Comparison of ENCODE assay signal across 16 cellular contexts in the genomic region with DNA sequence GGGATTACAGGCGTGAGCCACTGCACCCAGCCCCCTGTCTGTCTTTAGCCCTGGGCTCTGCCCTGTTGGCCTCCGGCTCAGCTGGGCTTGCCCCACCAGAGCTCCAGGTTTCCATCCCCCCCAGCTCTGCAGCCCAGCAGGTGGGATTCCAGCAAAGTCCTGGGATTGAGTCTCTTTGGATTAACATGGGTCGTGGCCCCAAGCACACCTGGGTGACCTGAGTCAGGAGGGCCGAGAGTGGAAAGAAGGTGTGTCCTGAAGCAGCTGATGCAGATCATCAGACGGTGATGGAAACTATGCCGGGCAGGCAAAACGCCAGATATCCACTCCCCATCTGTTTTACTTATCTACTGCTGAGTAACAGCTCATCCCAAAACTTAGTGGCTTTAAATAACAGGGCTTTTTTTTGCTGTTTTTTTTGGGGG.
A peak's percentile ranks its signal among the peaks of the same experiment; 100 is the strongest.
DNase-seq lines count a peak whose midpoint lies in the region; ATAC-seq and TF ChIP-seq lines count a peak whose summit lies in the region.
"Had no signal": no experiment of that assay in that cellular context is flagged by ENCODE, and none has a peak within 500 bp of the region (broad histone marks: within the 10 kb centered on the region; RNA-seq: fewer than 3 reads in every experiment).

No MANE protein-coding gene starts in this region.

- H3K4me1 ChIP-seq in esophagus muscularis mucosa (peaks cover 12 to 38% (median 26%) of the 10 kb centered on the region in 4 donors), hepatocyte (ENCODE audit: insufficient read depth) (peaks cover 10% of the 10 kb centered on the region), thoracic aorta (ENCODE audit: control insufficient read depth in 1 of 2, low read depth in 2 of 2) (peaks cover 0 to 29% of the 10 kb centered on the region in 2 donors), upper lobe of right lung (no peaks in the 10 kb centered on the region)

- no peaks in the 10 kb centered on the region for H3K27me3 ChIP-seq in WERI-Rb-1 (ENCODE audit: insufficient read depth, low read depth, severe bottlenecking)
- no peaks in the 10 kb centered on the region for H3K27me3 ChIP-seq in esophagus muscularis mucosa
- H3K27me3 ChIP-seq in hepatocyte: no peaks in the 10 kb centered on the region
- H3K27me3 ChIP-seq in thoracic aorta (replicated peaks; ENCODE audit: insufficient read depth): no peaks in the 10 kb centered on the region
- H3K27me3 ChIP-seq in upper lobe of right lung: no peaks in the 10 kb centered on the region

- H3K4me2 ChIP-seq in hepatocyte: no peak overlapping the region

- no peak for TF ChIP-seq POLR2A in esophagus muscularis mucosa (IDR thresholded peaks at IDR 0.05; ENCODE audit: low read depth)

- WGBS in esophagus muscularis mucosa: 78% methylated on average over 7 of the region's 7 CpGs
- WGBS in hepatocyte (ENCODE audit: low lambda C conversion rate, missing lambda C conversion rate): 78% methylated on average over 7 of the region's 7 CpGs

- no peaks in the 10 kb centered on the region for H3K9me2 ChIP-seq in hepatocyte (replicated peaks; ENCODE audit: insufficient read depth)

- H2AFZ ChIP-seq in hepatocyte: no peak overlapping the region

- peak; percentile 23 for DNase-seq in WERI-Rb-1
- peak; percentile 93 for DNase-seq in esophagus muscularis mucosa (ENCODE audit: extremely low spot score)
- peak; percentile 25 for DNase-seq in hepatocyte (ENCODE audit: low spot score)
- DNase-seq in thoracic aorta (ENCODE audit: low spot score): no peak
- no peak for DNase-seq in NCI-H2081 (lab: John Stamatoyannopoulos, UW)
- DNase-seq in upper lobe of right lung: no peak
- DNase-seq: activated CD8-positive, alpha-beta T cell treated with anti-CD3 and anti-CD28 coated beads for 36 hours; cortex of kidney; hypothalamus; Karpas-422; NCI-H226; stimulated activated naive CD8-positive, alpha-beta T cell treated with anti-CD3 and anti-CD28 coated beads, Interleukin-15, amount 100 ng/mL, for 72 hours; T-helper 1 cell had no signal

- no peak for TF ChIP-seq CTCF in WERI-Rb-1 (IDR thresholded peaks at IDR 0.05; ENCODE audit: low read depth, low read length)
- no peak for TF ChIP-seq CTCF in esophagus muscularis mucosa (IDR thresholded peaks at IDR 0.05)
- TF ChIP-seq CTCF in hepatocyte (IDR thresholded peaks at IDR 0.05; ENCODE audit: poor library complexity): no peak
- TF ChIP-seq CTCF in thoracic aorta (IDR thresholded peaks at IDR 0.05): no peak
- no peak for TF ChIP-seq CTCF in upper lobe of right lung (IDR thresholded peaks at IDR 0.05)

- H3K79me2 ChIP-seq in hepatocyte: no peaks in the 10 kb centered on the region

- no peak for ATAC-seq in thoracic aorta (ENCODE audit: insufficient number of reproducible peaks, low FRiP score, low read depth)
- ATAC-seq in GM21360 (IDR thresholded peaks at IDR 0.05; ENCODE audit: unreplicated experiment): no peak
- ATAC-seq in upper lobe of right lung: no peak
- ATAC-seq: activated CD8-positive, alpha-beta T cell treated with anti-CD3 and anti-CD28 coated beads for 36 hours; left lobe of liver; stimulated activated naive CD8-positive, alpha-beta T cell treated with anti-CD3 and anti-CD28 coated beads, Interleukin-15, amount 100 ng/mL, for 72 hours had no signal

- H3K9me3 ChIP-seq in WERI-Rb-1 (ENCODE audit: severe bottlenecking) (no peaks in the 10 kb centered on the region), esophagus muscularis mucosa (no peaks in the 10 kb centered on the region), hepatocyte (ENCODE audit: low read depth) (no peaks in the 10 kb centered on the region), thoracic aorta (no peaks in the 10 kb centered on the region), upper lobe of right lung (no peaks in the 10 kb centered on the region)

- TF ChIP-seq EP300 in esophagus muscularis mucosa (IDR thresholded peaks at IDR 0.05): no peak

- intact Hi-C loops in esophagus muscularis mucosa (cut with DNase I) (loop anchor here (5.0 kb wide), 1 partner anchor 52 kb away; no protein-coding TSS in a partner anchor), upper lobe of right lung (cut with DNase I) (no loop called here)

- H4K20me1 ChIP-seq in hepatocyte (ENCODE audit: insufficient read depth, poor library complexity, severe bottlenecking): no peaks in the 10 kb centered on the region

- no peaks in the 10 kb centered on the region; the same call in 1 of the 2 replicates for H3K36me3 ChIP-seq in WERI-Rb-1
- peaks cover 0 to 46% (median 23%) of the 10 kb centered on the region in 4 donors for H3K36me3 ChIP-seq in esophagus muscularis mucosa
- H3K36me3 ChIP-seq in hepatocyte (replicated peaks; ENCODE audit: insufficient read depth, low read depth): no peaks in the 10 kb centered on the region
- H3K36me3 ChIP-seq in thoracic aorta: peaks cover 4% of the 10 kb centered on the region
- peaks cover 64% of the 10 kb centered on the region for H3K36me3 ChIP-seq in upper lobe of right lung

- H3K4me3 ChIP-seq in WERI-Rb-1 (ENCODE audit: low read depth, low read length) (no peak overlapping the region), esophagus muscularis mucosa (peak overlapping the region; percentile 22 to 36 (median 25)), hepatocyte (no peak overlapping the region), thoracic aorta (peak overlapping the region; percentile 56), upper lobe of right lung (no peak overlapping the region)

- H3K27ac ChIP-seq in WERI-Rb-1: no peak overlapping the region
- peak overlapping the region; percentile 73 to 78 (median 74) for H3K27ac ChIP-seq in esophagus muscularis mucosa (replicated peaks in 1 of 4)
- H3K27ac ChIP-seq in hepatocyte: peak overlapping the region; percentile 57
- H3K27ac ChIP-seq in thoracic aorta: peak overlapping the region; percentile 28
- no peak overlapping the region for H3K27ac ChIP-seq in upper lobe of right lung
- H3K27ac ChIP-seq: RWPE1 had no signal

Comparison
In these comparisons a context has a peak if more than half of its experiments do, and no peak if none do; other contexts are left out.
1. DNase-seq: peak in WERI-Rb-1 (single experiment), esophagus muscularis mucosa (single experiment) and hepatocyte (single experiment); none in thoracic aorta (single experiment), NCI-H2081 (0 of 2) and upper lobe of right lung (single experiment).
2. H3K27ac ChIP-seq: peak in esophagus muscularis mucosa (4 of 4), hepatocyte (single experiment) and thoracic aorta (2 of 2); none in WERI-Rb-1 (single experiment) and upper lobe of right lung (single experiment).
3. H3K4me3 ChIP-seq: peak in esophagus muscularis mucosa (4 of 4) and thoracic aorta (single experiment); none in WERI-Rb-1 (single experiment), hepatocyte (single experiment) and upper lobe of right lung (single experiment).